ENCODE assay signal across 1 cellular context in genomic region chr10:100878291-100878910, GRCh38.
TF ChIP-seq lines count a peak whose summit lies in the region.

No MANE protein-coding gene starts in this region.

TF ChIP-seq in HEK293, 187 proteins besides CTCF, POLR2A, EP300 and RAD21 (continued from another document and continues in another):
- no peak for TF ChIP-seq ZSCAN5A (tag by site-specific recombination; IDR thresholded peaks at IDR 0.05)
- no peak for TF ChIP-seq ZNF292 (tag by site-specific recombination; IDR thresholded peaks at IDR 0.05; ENCODE audit: borderline replicate concordance, low read depth)
- TF ChIP-seq HOXC10 (CRISPR knock-in tag; IDR thresholded peaks at IDR 0.05) = no peak
- no peak for TF ChIP-seq TRIM28 (IDR thresholded peaks at IDR 0.05; ENCODE audit: borderline replicate concordance, low read length)
- no peak for TF ChIP-seq ZBTB6 (tag by site-specific recombination; IDR thresholded peaks at IDR 0.05)
- TF ChIP-seq, protein P1, sequence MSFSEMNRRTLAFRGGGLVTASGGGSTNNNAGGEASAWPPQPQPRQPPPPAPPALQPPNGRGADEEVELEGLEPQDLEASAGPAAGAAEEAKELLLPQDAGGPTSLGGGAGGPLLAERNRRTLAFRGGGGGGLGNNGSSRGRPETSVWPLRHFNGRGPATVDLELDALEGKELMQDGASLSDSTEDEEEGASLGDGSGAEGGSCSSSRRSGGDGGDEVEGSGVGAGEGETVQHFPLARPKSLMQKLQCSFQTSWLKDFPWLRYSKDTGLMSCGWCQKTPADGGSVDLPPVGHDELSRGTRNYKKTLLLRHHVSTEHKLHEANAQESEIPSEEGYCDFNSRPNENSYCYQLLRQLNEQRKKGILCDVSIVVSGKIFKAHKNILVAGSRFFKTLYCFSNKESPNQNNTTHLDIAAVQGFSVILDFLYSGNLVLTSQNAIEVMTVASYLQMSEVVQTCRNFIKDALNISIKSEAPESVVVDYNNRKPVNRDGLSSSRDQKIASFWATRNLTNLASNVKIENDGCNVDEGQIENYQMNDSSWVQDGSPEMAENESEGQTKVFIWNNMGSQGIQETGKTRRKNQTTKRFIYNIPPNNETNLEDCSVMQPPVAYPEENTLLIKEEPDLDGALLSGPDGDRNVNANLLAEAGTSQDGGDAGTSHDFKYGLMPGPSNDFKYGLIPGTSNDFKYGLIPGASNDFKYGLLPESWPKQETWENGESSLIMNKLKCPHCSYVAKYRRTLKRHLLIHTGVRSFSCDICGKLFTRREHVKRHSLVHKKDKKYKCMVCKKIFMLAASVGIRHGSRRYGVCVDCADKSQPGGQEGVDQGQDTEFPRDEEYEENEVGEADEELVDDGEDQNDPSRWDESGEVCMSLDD (tag by site-specific recombination; IDR thresholded peaks at IDR 0.05) = peak; percentile 45; the same call in 1 of the 2 replicates
- no peak for TF ChIP-seq REST (tag by site-specific recombination; IDR thresholded peaks at IDR 0.05)
- peak; percentile 29; the same call in 1 of the 2 replicates for TF ChIP-seq ZIC2 (tag by site-specific recombination; IDR thresholded peaks at IDR 0.05)
- TF ChIP-seq, protein P2, sequence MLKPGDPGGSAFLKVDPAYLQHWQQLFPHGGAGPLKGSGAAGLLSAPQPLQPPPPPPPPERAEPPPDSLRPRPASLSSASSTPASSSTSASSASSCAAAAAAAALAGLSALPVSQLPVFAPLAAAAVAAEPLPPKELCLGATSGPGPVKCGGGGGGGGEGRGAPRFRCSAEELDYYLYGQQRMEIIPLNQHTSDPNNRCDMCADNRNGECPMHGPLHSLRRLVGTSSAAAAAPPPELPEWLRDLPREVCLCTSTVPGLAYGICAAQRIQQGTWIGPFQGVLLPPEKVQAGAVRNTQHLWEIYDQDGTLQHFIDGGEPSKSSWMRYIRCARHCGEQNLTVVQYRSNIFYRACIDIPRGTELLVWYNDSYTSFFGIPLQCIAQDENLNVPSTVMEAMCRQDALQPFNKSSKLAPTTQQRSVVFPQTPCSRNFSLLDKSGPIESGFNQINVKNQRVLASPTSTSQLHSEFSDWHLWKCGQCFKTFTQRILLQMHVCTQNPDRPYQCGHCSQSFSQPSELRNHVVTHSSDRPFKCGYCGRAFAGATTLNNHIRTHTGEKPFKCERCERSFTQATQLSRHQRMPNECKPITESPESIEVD (tag by site-specific recombination; IDR thresholded peaks at IDR 0.05) = no peak
- no peak for TF ChIP-seq ELK4 (IDR thresholded peaks at IDR 0.05; ENCODE audit: borderline replicate concordance, low read depth, low read length)
- TF ChIP-seq ZNF558 (tag by site-specific recombination; IDR thresholded peaks at IDR 0.05) = no peak
- TF ChIP-seq ZNF654 (tag by site-specific recombination; IDR thresholded peaks at IDR 0.05; ENCODE audit: low read depth) = peak; percentile 99
- no peak for TF ChIP-seq ZNF24 (tag by site-specific recombination; IDR thresholded peaks at IDR 0.05)
- TF ChIP-seq IKZF3 (tag by site-specific recombination; IDR thresholded peaks at IDR 0.05) = no peak
- TF ChIP-seq GLIS1 (tag by site-specific recombination; IDR thresholded peaks at IDR 0.05) = peak; percentile 87
- TF ChIP-seq ZNF521 (tag by site-specific recombination; IDR thresholded peaks at IDR 0.05) = no peak
- TF ChIP-seq SALL2 (tag by site-specific recombination; IDR thresholded peaks at IDR 0.05; ENCODE audit: borderline replicate concordance) = no peak
- TF ChIP-seq ZNF266 (tag by site-specific recombination; IDR thresholded peaks at IDR 0.05; ENCODE audit: low read depth) = no peak
- no peak for TF ChIP-seq ZNF140 (tag by site-specific recombination; IDR thresholded peaks at IDR 0.05)
- TF ChIP-seq ZEB2 (tag by site-specific recombination; IDR thresholded peaks at IDR 0.05) = no peak
- TF ChIP-seq ZBTB26 (tag by site-specific recombination; optimal IDR thresholded peaks at IDR 0.05) = no peak
- TF ChIP-seq, protein P3, sequence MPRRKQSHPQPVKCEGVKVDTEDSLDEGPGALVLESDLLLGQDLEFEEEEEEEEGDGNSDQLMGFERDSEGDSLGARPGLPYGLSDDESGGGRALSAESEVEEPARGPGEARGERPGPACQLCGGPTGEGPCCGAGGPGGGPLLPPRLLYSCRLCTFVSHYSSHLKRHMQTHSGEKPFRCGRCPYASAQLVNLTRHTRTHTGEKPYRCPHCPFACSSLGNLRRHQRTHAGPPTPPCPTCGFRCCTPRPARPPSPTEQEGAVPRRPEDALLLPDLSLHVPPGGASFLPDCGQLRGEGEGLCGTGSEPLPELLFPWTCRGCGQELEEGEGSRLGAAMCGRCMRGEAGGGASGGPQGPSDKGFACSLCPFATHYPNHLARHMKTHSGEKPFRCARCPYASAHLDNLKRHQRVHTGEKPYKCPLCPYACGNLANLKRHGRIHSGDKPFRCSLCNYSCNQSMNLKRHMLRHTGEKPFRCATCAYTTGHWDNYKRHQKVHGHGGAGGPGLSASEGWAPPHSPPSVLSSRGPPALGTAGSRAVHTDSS (tag by site-specific recombination; IDR thresholded peaks at IDR 0.05) = no peak
- TF ChIP-seq ZNF148 (tag by site-specific recombination; IDR thresholded peaks at IDR 0.05; ENCODE audit: borderline replicate concordance) = no peak
- TF ChIP-seq ZNF473 (tag by site-specific recombination; IDR thresholded peaks at IDR 0.05) = no peak
- no peak for TF ChIP-seq YY2 (tag by site-specific recombination; IDR thresholded peaks at IDR 0.05)
- TF ChIP-seq ZNF184 (tag by site-specific recombination; IDR thresholded peaks at IDR 0.05) = no peak
- TF ChIP-seq ZSCAN18 (tag by site-specific recombination; IDR thresholded peaks at IDR 0.05) = no peak
- TF ChIP-seq PRDM10 (tag by site-specific recombination; IDR thresholded peaks at IDR 0.05) = 0 out of 2 replicates have a peak, but pooled peaks have one; percentile 18
- TF ChIP-seq RBAK (tag by site-specific recombination; IDR thresholded peaks at IDR 0.05) = no peak
- TF ChIP-seq ZNF221 (tag by site-specific recombination; IDR thresholded peaks at IDR 0.05; ENCODE audit: borderline replicate concordance) = no peak
- TF ChIP-seq ZNF580 (tag by site-specific recombination; IDR thresholded peaks at IDR 0.05) = no peak
